ENCODE assay signal across 34 cellular contexts in genomic region chr3:52723935-52724334, GRCh38.
"Had no signal": no experiment of that assay in that cellular context is flagged by ENCODE, and none has a peak within 500 bp of the region (broad histone marks: within the 10 kb centered on the region; RNA-seq: fewer than 3 reads in every experiment).

No MANE protein-coding gene starts in this region.

- DNase-seq: activated CD4-positive, alpha-beta memory T cell treated with anti-CD3 and anti-CD28 coated beads, Interleukin-2, amount 10 ng/mL, durations not matched to agents 7 days and 5 days; activated CD4-positive, alpha-beta T cell treated with anti-CD3 and anti-CD28 coated beads for 1 hour; activated CD4-positive, alpha-beta T cell treated with anti-CD3 and anti-CD28 coated beads for 4 hours; activated CD4-positive, alpha-beta T cell treated with anti-CD3 and anti-CD28 coated beads, Interleukin-2, amount 10 ng/mL, durations not matched to agents 7 days and 5 days; activated CD4-positive, alpha-beta T cell treated with anti-CD3 and anti-CD28 coated beads, Interleukin-2, amount 50 U/mL, for 4 hours; activated CD8-positive, alpha-beta memory T cell treated with anti-CD3 and anti-CD28 coated beads, Interleukin-2, amount 50 U/mL, for 48 hours; activated effector memory CD4-positive, alpha-beta T cell treated with Interleukin-2 at 50 U/mL for 16 hours; activated gamma-delta T cell treated with Interleukin-2 at 50 U/mL for 16 hours; activated naive CD4-positive, alpha-beta T cell treated with anti-CD3 and anti-CD28 coated beads, Interleukin-2, amount 50 U/mL, for 16 hours; activated naive CD4-positive, alpha-beta T cell treated with Interleukin-2 at 50 U/mL for 16 hours; activated naive CD8-positive, alpha-beta T cell treated with anti-CD3 and anti-CD28 coated beads for 36 hours; activated naive CD8-positive, alpha-beta T cell treated with anti-CD3 and anti-CD28 coated beads, Interleukin-2, amount 50 U/mL, for 24 hours; activated T-cell treated with anti-CD3 and anti-CD28 coated beads for 4 hours; activated T-cell treated with anti-CD3 and anti-CD28 coated beads, Interleukin-2, amount 50 U/mL, for 4 hours; amygdala; aorta; body of pancreas; caudate nucleus; cortex of kidney; dermis blood vessel endothelial cell; effector CD4-positive, alpha-beta T cell; effector memory CD8-positive, alpha-beta T cell; erythroblast; foreskin keratinocyte; gastrocnemius medialis; glutamatergic neuron; heart left ventricle; T-helper 2 cell had no signal

- H3K27ac ChIP-seq: adrenal gland, body of pancreas, esophagus muscularis mucosa, foreskin keratinocyte, gastrocnemius medialis, heart left ventricle, hepatocyte, VCaP had no signal

- H3K4me3 ChIP-seq: adrenal gland, body of pancreas, esophagus muscularis mucosa, gastrocnemius medialis, heart left ventricle, hepatocyte had no signal

- H3K27me3 ChIP-seq: adrenal gland, body of pancreas, esophagus muscularis mucosa, foreskin keratinocyte, gastrocnemius medialis, heart left ventricle, hepatocyte had no signal

- H2AFZ ChIP-seq: hepatocyte had no signal

- H3K4me2 ChIP-seq: hepatocyte had no signal

- H3K27me3 Mint-ChIP-seq: activated CD4-positive, alpha-beta memory T cell treated with anti-CD3 and anti-CD28 coated beads, Interleukin-2, amount 10 ng/mL, durations not matched to agents 7 days and 5 days; activated CD4-positive, alpha-beta T cell treated with anti-CD3 and anti-CD28 coated beads, Interleukin-2, amount 10 ng/mL, durations not matched to agents 7 days and 5 days; activated naive CD8-positive, alpha-beta T cell treated with anti-CD3 and anti-CD28 coated beads for 36 hours; activated naive CD8-positive, alpha-beta T cell treated with anti-CD3 and anti-CD28 coated beads, Interleukin-2, amount 50 U/mL, for 24 hours; activated T-helper 17 cell treated with anti-CD3 and anti-CD28 coated beads, Interleukin-2, amount 50 U/mL, for 72 hours; effector memory CD8-positive, alpha-beta T cell had no signal

- H3K4me3 Mint-ChIP-seq: activated CD4-positive, alpha-beta memory T cell treated with anti-CD3 and anti-CD28 coated beads, Interleukin-2, amount 10 ng/mL, durations not matched to agents 7 days and 5 days; activated CD4-positive, alpha-beta T cell treated with anti-CD3 and anti-CD28 coated beads, Interleukin-2, amount 10 ng/mL, durations not matched to agents 7 days and 5 days; activated naive CD8-positive, alpha-beta T cell treated with anti-CD3 and anti-CD28 coated beads for 36 hours; activated naive CD8-positive, alpha-beta T cell treated with anti-CD3 and anti-CD28 coated beads, Interleukin-2, amount 50 U/mL, for 24 hours; activated T-cell treated with anti-CD3 and anti-CD28 coated beads, Interleukin-2, amount 50 U/mL, for 4 hours; activated T-helper 17 cell treated with anti-CD3 and anti-CD28 coated beads, Interleukin-2, amount 50 U/mL, for 72 hours; effector memory CD8-positive, alpha-beta T cell; WTC11 had no signal

- H3K9me3 ChIP-seq: adrenal gland, body of pancreas, gastrocnemius medialis had no signal

- ATAC-seq: activated naive CD8-positive, alpha-beta T cell treated with anti-CD3 and anti-CD28 coated beads, Interleukin-2, amount 50 U/mL, for 24 hours; activated T-cell treated with anti-CD3 and anti-CD28 coated beads, Interleukin-2, amount 50 U/mL, for 4 hours; activated T-helper 17 cell treated with anti-CD3 and anti-CD28 coated beads, Interleukin-2, amount 50 U/mL, for 72 hours; body of pancreas; effector memory CD8-positive, alpha-beta T cell; foreskin keratinocyte; gastrocnemius medialis; heart left ventricle; WTC11 had no signal

- H3K9me3 Mint-ChIP-seq: activated T-helper 17 cell treated with anti-CD3 and anti-CD28 coated beads, Interleukin-2, amount 50 U/mL, for 72 hours had no signal

- H3K4me1 ChIP-seq: adrenal gland, body of pancreas, esophagus muscularis mucosa, foreskin keratinocyte, gastrocnemius medialis had no signal

- H3K27ac Mint-ChIP-seq: activated CD4-positive, alpha-beta memory T cell treated with anti-CD3 and anti-CD28 coated beads, Interleukin-2, amount 10 ng/mL, durations not matched to agents 7 days and 5 days; activated CD4-positive, alpha-beta T cell treated with anti-CD3 and anti-CD28 coated beads, Interleukin-2, amount 10 ng/mL, durations not matched to agents 7 days and 5 days; activated naive CD8-positive, alpha-beta T cell treated with anti-CD3 and anti-CD28 coated beads for 36 hours; activated naive CD8-positive, alpha-beta T cell treated with anti-CD3 and anti-CD28 coated beads, Interleukin-2, amount 50 U/mL, for 24 hours; activated T-helper 17 cell treated with anti-CD3 and anti-CD28 coated beads, Interleukin-2, amount 50 U/mL, for 72 hours; effector memory CD8-positive, alpha-beta T cell; WTC11 had no signal

- H3K79me2 ChIP-seq: hepatocyte had no signal

- H3K4me1 Mint-ChIP-seq: WTC11 had no signal
